Comparison of ENCODE assay signal across 8 cellular contexts in the genomic region with DNA sequence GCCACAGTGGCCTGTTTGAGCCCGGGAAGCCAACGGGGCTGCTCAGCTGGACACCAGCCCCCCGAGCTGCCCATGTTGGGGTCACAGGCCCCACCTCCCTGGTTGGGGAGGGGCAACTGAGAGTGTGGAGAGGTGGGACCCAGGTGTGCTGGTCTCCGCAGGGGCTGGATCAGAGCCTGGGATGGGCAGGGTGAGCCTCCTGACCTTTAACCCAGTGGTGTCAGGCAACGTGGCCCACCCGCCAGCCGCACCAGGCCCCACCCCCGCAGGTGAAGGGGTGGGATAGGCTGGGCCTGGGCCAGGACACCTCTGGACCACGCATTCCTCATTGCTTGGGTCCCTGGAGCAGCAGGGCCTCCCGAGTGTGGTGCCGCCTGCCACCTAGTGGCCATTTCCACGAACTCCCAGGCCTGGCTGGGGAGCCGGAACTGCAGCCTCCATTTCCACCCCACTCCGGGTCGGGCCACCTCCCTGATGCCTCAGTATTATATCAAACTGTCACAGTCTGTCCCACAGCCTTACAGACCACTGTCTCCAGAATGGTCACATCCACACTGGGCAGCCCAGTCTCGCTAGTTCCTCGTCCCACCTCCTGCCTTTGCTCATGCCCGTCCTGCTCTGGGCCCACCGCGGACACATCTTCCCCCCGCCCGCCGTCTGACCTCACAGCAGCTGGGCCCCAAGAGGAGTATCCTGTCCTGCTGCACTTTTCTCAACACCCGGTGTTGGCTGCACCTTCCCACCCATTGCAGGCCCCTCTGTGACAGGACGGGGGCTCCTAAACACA. TPM values are rescaled to one million over a fixed set of nuclear protein-coding genes. Genes with fewer than 3 reads are reported as not detected.
DNase-seq lines count a peak whose midpoint lies in the region; ATAC-seq and TF ChIP-seq lines count a peak whose summit lies in the region.

No MANE protein-coding gene starts in this region.

- H3K4me2 ChIP-seq in fibroblast of lung (ENCODE audit: extremely low read depth, insufficient read depth, low read length) = no peak overlapping the region

- no peak overlapping the region for H3K27ac Mint-ChIP-seq in nephron
- H3K27ac Mint-ChIP-seq in stimulated activated memory B cell treated with anti-CD40 and anti-IgM and Interleukin-4, amounts not matched to agents 10 μg/mL and 1 μg/mL and 100 μg/mL, for 72 hours = peak overlapping the region; percentile 52

- H3K4me3 ChIP-seq in fibroblast of lung (replicated peaks in 1 of 4; ENCODE audit: control extremely low read depth in 1 of 4, insufficient read depth in 1 of 4, low read depth in 3 of 4, low read length in 4 of 4) = no peak overlapping the region

- no peaks in the 10 kb centered on the region for H3K9me3 ChIP-seq in fibroblast of lung (ENCODE audit: control insufficient read depth, insufficient read depth, low read depth, low read length)

- no peak overlapping the region for H3K9ac ChIP-seq in fibroblast of lung (ENCODE audit: insufficient read depth, low read length)

- no peaks in the 10 kb centered on the region for H3K27me3 ChIP-seq in fibroblast of lung (ENCODE audit: control insufficient read depth, insufficient read depth, low read length)

- H3K4me3 Mint-ChIP-seq in activated T-cell treated with anti-CD3 and anti-CD28 coated beads, Interleukin-2, amount 50 U/mL, for 4 hours = no peak overlapping the region
- no peak overlapping the region for H3K4me3 Mint-ChIP-seq in nephron
- H3K4me3 Mint-ChIP-seq in stimulated activated memory B cell treated with anti-CD40 and anti-IgM and Interleukin-4, amounts not matched to agents 10 μg/mL and 1 μg/mL and 100 μg/mL, for 72 hours = no peak overlapping the region

- H3K4me1 ChIP-seq in fibroblast of lung (ENCODE audit: control insufficient read depth, extremely low read depth, insufficient read depth, low read length) = no peaks in the 10 kb centered on the region

- no peaks in the 10 kb centered on the region for H3K9me3 Mint-ChIP-seq in activated T-cell treated with anti-CD3 and anti-CD28 coated beads, Interleukin-2, amount 50 U/mL, for 4 hours
- no peaks in the 10 kb centered on the region for H3K9me3 Mint-ChIP-seq in nephron
- no peaks in the 10 kb centered on the region for H3K9me3 Mint-ChIP-seq in stimulated activated memory B cell treated with anti-CD40 and anti-IgM and Interleukin-4, amounts not matched to agents 10 μg/mL and 1 μg/mL and 100 μg/mL, for 72 hours

- no peaks in the 10 kb centered on the region for H4K20me1 ChIP-seq in fibroblast of lung (ENCODE audit: control insufficient read depth, extremely low read depth, insufficient read depth, low read length)

- H3K79me2 ChIP-seq in fibroblast of lung (ENCODE audit: control insufficient read depth, insufficient read depth, low read length) = no peaks in the 10 kb centered on the region

- no peaks in the 10 kb centered on the region for H3K27me3 Mint-ChIP-seq in activated T-cell treated with anti-CD3 and anti-CD28 coated beads, Interleukin-2, amount 50 U/mL, for 4 hours (ENCODE audit: low read depth)
- H3K27me3 Mint-ChIP-seq in nephron (ENCODE audit: low read depth) = no peaks in the 10 kb centered on the region
- no peaks in the 10 kb centered on the region for H3K27me3 Mint-ChIP-seq in stimulated activated memory B cell treated with anti-CD40 and anti-IgM and Interleukin-4, amounts not matched to agents 10 μg/mL and 1 μg/mL and 100 μg/mL, for 72 hours

- DNase-seq in GDM1 (lab: John Stamatoyannopoulos, UW) (peak; percentile 29), fibroblast of lung (ENCODE audit: low read depth in 2 of 2) (peak; percentile 36 to 62), OCI-M2 (lab: John Stamatoyannopoulos, UW; ENCODE audit: unreplicated experiment) (no peak)
- peak; percentile 77 for DNase-seq in activated T-cell treated with anti-CD3 and anti-CD28 coated beads, Interleukin-2, amount 50 U/mL, for 4 hours

- TF ChIP-seq CTCF in fibroblast of lung (conservative IDR thresholded peaks at IDR 0.05 in 1 of 2, IDR thresholded peaks at IDR 0.05 in 1 of 2; ENCODE audit: low read depth in 1 of 2, low read length in 2 of 2) = peak; percentile 72 to 84
- peak; percentile 90 to 91 (median 90) for TF ChIP-seq CTCF in nephron (IDR thresholded peaks at IDR 0.05; ENCODE audit: unreplicated experiment in 3 of 3)

- H3K36me3 ChIP-seq in fibroblast of lung (ENCODE audit: control insufficient read depth, insufficient read depth, low read length) = no peaks in the 10 kb centered on the region

- peak overlapping the region; percentile 30 for H2AFZ ChIP-seq in fibroblast of lung (ENCODE audit: low read length)

- H3K36me3 Mint-ChIP-seq in activated T-cell treated with anti-CD3 and anti-CD28 coated beads, Interleukin-2, amount 50 U/mL, for 4 hours (ENCODE audit: insufficient read depth) = no peaks in the 10 kb centered on the region
- H3K36me3 Mint-ChIP-seq in nephron (ENCODE audit: low read depth) = peaks cover 28% of the 10 kb centered on the region
- peaks cover 12% of the 10 kb centered on the region for H3K36me3 Mint-ChIP-seq in stimulated activated memory B cell treated with anti-CD40 and anti-IgM and Interleukin-4, amounts not matched to agents 10 μg/mL and 1 μg/mL and 100 μg/mL, for 72 hours

- H3K27ac ChIP-seq in fibroblast of lung (ENCODE audit: insufficient read depth, low read length) = no peak overlapping the region

- peak; percentile 62 for ATAC-seq in HG03571 (IDR thresholded peaks at IDR 0.05; ENCODE audit: unreplicated experiment)
- ATAC-seq in activated T-cell treated with anti-CD3 and anti-CD28 coated beads, Interleukin-2, amount 50 U/mL, for 4 hours = peak; percentile 97 to 99
- ATAC-seq in stimulated activated memory B cell treated with anti-CD40 and anti-IgM and Interleukin-4, amounts not matched to agents 10 μg/mL and 1 μg/mL and 100 μg/mL, for 72 hours = peak; percentile 91

- peaks cover 7% of the 10 kb centered on the region for H3K4me1 Mint-ChIP-seq in activated T-cell treated with anti-CD3 and anti-CD28 coated beads, Interleukin-2, amount 50 U/mL, for 4 hours (ENCODE audit: low read depth)
- peaks cover 1% of the 10 kb centered on the region for H3K4me1 Mint-ChIP-seq in nephron
- H3K4me1 Mint-ChIP-seq in stimulated activated memory B cell treated with anti-CD40 and anti-IgM and Interleukin-4, amounts not matched to agents 10 μg/mL and 1 μg/mL and 100 μg/mL, for 72 hours = peaks cover 9% of the 10 kb centered on the region

TF ChIP-seq in PFSK-1, 5 proteins besides CTCF, POLR2A, EP300 and RAD21:
- TF ChIP-seq FOXP2 (optimal IDR thresholded peaks at IDR 0.05; ENCODE audit: borderline replicate concordance, extremely low read depth, extremely low read length, insufficient read depth) = peak; percentile 41
- no peak for TF ChIP-seq SIN3A (IDR thresholded peaks at IDR 0.05; ENCODE audit: borderline replicate concordance, insufficient read depth, low read length)
- TF ChIP-seq, protein P1, sequence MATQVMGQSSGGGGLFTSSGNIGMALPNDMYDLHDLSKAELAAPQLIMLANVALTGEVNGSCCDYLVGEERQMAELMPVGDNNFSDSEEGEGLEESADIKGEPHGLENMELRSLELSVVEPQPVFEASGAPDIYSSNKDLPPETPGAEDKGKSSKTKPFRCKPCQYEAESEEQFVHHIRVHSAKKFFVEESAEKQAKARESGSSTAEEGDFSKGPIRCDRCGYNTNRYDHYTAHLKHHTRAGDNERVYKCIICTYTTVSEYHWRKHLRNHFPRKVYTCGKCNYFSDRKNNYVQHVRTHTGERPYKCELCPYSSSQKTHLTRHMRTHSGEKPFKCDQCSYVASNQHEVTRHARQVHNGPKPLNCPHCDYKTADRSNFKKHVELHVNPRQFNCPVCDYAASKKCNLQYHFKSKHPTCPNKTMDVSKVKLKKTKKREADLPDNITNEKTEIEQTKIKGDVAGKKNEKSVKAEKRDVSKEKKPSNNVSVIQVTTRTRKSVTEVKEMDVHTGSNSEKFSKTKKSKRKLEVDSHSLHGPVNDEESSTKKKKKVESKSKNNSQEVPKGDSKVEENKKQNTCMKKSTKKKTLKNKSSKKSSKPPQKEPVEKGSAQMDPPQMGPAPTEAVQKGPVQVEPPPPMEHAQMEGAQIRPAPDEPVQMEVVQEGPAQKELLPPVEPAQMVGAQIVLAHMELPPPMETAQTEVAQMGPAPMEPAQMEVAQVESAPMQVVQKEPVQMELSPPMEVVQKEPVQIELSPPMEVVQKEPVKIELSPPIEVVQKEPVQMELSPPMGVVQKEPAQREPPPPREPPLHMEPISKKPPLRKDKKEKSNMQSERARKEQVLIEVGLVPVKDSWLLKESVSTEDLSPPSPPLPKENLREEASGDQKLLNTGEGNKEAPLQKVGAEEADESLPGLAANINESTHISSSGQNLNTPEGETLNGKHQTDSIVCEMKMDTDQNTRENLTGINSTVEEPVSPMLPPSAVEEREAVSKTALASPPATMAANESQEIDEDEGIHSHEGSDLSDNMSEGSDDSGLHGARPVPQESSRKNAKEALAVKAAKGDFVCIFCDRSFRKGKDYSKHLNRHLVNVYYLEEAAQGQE (IDR thresholded peaks at IDR 0.05; ENCODE audit: insufficient read depth in 1 of 2, low read depth in 2 of 2, low read length in 2 of 2) = 0 out of 4 replicates have a peak, but pooled peaks of 1 of the 2 experiments have one; percentile 20

RNA-seq across cellular contexts. Expression of gene PPP6R3, which starts 13.3 kb away (rescaled TPM):
- polyA plus RNA-seq in PFSK-1 (2012; ENCODE audit: insufficient read length, low read depth) = 73.5 TPM
- 100 to 1,000 TPM; 126 to 129 (median 128) TPM for total RNA-seq in activated T-cell treated with anti-CD3 and anti-CD28 coated beads, Interleukin-2, amount 50 U/mL, for 4 hours
- 93.2 and 120 TPM in 2 replicates for total RNA-seq in fibroblast of lung
- 42.3 and 44.2 TPM in 2 replicates for polyA plus RNA-seq in fibroblast of lung
- 33.2 and 34.0 TPM in 2 replicates for polyA plus RNA-seq in fibroblast of lung (2012)
- polyA minus RNA-seq in fibroblast of lung (ENCODE audit: low replicate concordance) = 23.6 and 48.3 TPM in 2 replicates
